Comparison of ENCODE assay signal across 8 cellular contexts in genomic region chr9:109574061-109574882, GRCh38.
DNase-seq lines count a peak whose midpoint lies in the region; ATAC-seq and TF ChIP-seq lines count a peak whose summit lies in the region.

No MANE protein-coding gene starts in this region.

- no peak overlapping the region for H3K9ac ChIP-seq in parathyroid adenoma

- no peak overlapping the region for H2AFZ ChIP-seq in parathyroid adenoma

- H3K36me3 ChIP-seq in parathyroid adenoma (ENCODE audit: control insufficient read depth, insufficient read depth, low read length) = no peaks in the 10 kb centered on the region

- H3K4me1 ChIP-seq in parathyroid adenoma = no peaks in the 10 kb centered on the region

- H3K4me3 ChIP-seq in fibroblast of the aortic adventitia (ENCODE audit: low read depth, low read length) (no peak overlapping the region), parathyroid adenoma (ENCODE audit: low read depth, low read length) (no peak overlapping the region)

- H3K27me3 ChIP-seq in parathyroid adenoma (ENCODE audit: control insufficient read depth, insufficient read depth, low read length) = no peaks in the 10 kb centered on the region

- H3K4me2 ChIP-seq in parathyroid adenoma (ENCODE audit: low read length) = no peak overlapping the region

- ATAC-seq in GM21423 (IDR thresholded peaks at IDR 0.05; ENCODE audit: unreplicated experiment) = peak; percentile 55
- no peak for ATAC-seq in HG03108 (IDR thresholded peaks at IDR 0.05; ENCODE audit: unreplicated experiment)
- ATAC-seq in GM19467 (IDR thresholded peaks at IDR 0.05; ENCODE audit: unreplicated experiment) = no peak

- no peaks in the 10 kb centered on the region for H3K9me3 ChIP-seq in parathyroid adenoma (ENCODE audit: control insufficient read depth, low read length)

- H3K27ac ChIP-seq in parathyroid adenoma = no peak overlapping the region

- no peaks in the 10 kb centered on the region for H3K79me2 ChIP-seq in parathyroid adenoma

- TF ChIP-seq CTCF in fibroblast of the aortic adventitia (IDR thresholded peaks at IDR 0.05; ENCODE audit: insufficient read depth, low read length) (peak; percentile 71), parathyroid adenoma (IDR thresholded peaks at IDR 0.05) (peak; percentile 32)

- DNase-seq in DMS 273 (lab: John Stamatoyannopoulos, UW; ENCODE audit: unreplicated experiment) (peak; percentile 86), NCI-H128 (lab: John Stamatoyannopoulos, UW; ENCODE audit: unreplicated experiment) (peak; percentile 50), SKM-1 treated with dmso at 0.1 percent for 144 hours (lab: John Stamatoyannopoulos, UW; ENCODE audit: unreplicated experiment) (peak; percentile 15), fibroblast of the aortic adventitia (ENCODE audit: low read depth) (peak; percentile 77)

Comparison
In these comparisons a context has a peak if more than half of its experiments do, and no peak if none do; other contexts are left out.
1. DNase-seq: peak in every context shown above with its lines; median percentile 86 in DMS 273; 77 in fibroblast of the aortic adventitia; 50 in NCI-H128; 15 in SKM-1 treated with dmso at 0.1 percent for 144 hours.